In the genomic region with DNA sequence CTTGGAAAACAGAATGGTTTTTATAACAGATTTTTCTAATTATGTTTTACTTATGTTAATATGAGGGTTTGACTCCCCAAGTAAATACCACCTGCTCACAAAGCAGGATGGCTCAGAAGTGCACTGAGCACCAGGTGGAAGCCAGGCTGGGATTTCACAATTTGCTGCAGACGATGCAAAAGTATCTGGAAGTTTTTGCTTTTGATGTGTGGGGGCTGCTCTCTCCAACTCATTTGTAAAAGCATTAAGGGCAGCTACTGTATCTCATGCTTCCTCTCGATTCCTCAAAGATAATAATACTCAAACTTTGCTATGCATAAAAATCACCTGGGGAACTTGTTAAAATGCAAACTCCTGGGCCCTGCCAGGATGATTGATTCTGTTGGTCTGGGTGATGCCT, we compare ENCODE assay signal across 5 cellular contexts.
"Had no signal": no experiment of that assay in that cellular context is flagged by ENCODE, and none has a peak within 500 bp of the region (broad histone marks: within the 10 kb centered on the region; RNA-seq: fewer than 3 reads in every experiment).

No MANE protein-coding gene starts in this region.

- H3K27ac ChIP-seq: GM23248 had no signal

- H3K27ac Mint-ChIP-seq: H9 had no signal

- ATAC-seq: HepG2 had no signal

- H2AFZ ChIP-seq: GM23248 had no signal

- H3K9me3 Mint-ChIP-seq: H9, IgD-negative memory B cell had no signal

- H3K4me3 ChIP-seq: GM23248 had no signal

- DNase-seq: GM23248, H9, HCEC 1CT had no signal

- H3K4me3 Mint-ChIP-seq: H9, IgD-negative memory B cell had no signal

- H3K27me3 Mint-ChIP-seq: IgD-negative memory B cell had no signal
